In the genomic region with DNA sequence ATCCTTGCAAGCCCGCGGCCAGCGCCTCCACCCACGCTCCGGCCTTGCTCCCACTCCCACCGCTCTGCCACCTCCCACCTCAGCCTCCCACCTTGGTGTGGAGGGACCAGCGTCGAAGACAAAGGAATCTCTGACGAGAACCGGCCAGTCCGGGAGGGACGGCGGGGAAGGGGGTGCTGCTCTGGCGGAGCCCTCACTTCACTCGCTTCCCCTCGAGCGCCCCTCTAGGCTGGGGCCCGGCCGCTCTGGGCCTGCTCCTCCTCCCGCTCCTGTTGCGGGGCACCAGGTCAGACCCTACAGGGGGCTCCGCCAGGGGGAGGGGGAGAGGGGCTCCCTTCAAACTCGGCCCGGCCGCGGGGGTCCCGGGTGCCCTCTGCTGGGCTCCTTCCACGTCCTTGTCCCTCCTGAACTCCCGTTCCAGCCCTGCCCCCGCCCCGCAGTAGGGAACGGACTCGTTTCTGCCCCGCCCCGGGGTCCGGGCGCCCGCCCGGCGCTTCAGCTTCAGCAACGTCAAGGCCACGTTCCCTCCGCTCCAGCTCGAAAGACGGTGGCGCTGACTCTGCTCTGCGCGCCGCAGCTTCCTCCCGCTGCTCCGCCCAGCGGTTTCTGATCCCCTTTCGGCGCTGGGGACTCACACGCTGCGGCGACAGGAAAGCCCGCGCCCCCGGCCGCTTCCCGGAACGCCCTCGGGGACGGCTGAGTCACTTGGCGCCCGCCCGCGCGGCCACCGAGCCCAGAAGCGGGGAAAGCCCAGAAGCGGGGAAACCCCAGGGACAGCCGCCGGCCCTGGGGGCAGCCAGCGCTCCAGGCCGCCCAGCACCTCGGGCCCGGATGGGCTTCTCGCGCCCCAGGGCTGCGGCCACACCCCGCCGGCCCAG, we compare ENCODE assay signal across 8 cellular contexts. TPM values are rescaled to one million over a fixed set of nuclear protein-coding genes. Genes with fewer than 3 reads are reported as not detected.
DNase-seq lines count a peak whose midpoint lies in the region; ATAC-seq, FAIRE-seq and TF ChIP-seq lines count a peak whose summit lies in the region.

No MANE protein-coding gene starts in this region.

- TF ChIP-seq CTCF in adrenal gland (IDR thresholded peaks at IDR 0.05) (no peak), right atrium auricular region (IDR thresholded peaks at IDR 0.05) (peak in 1 of 2 donors; percentile 5), uterus (IDR thresholded peaks at IDR 0.05) (peak in 2 of 4 experiments; percentile 10 to 20)

- 1 to 2% (median 1%) methylated on average over 22 to 84 of the region's 84 CpGs for WGBS in adrenal gland, 4 donors

- H3K4me1 ChIP-seq in adrenal gland (replicated peaks in 1 of 2) (peaks cover 0 to 17% of the 10 kb centered on the region in 2 donors), right atrium auricular region (peaks cover 0 to 21% of the 10 kb centered on the region in 2 donors), uterus (no peaks in the 10 kb centered on the region)

- intact Hi-C loops in adrenal gland (cut with DNase I), result no loop called here
- intact Hi-C loops in uterus (cut with DNase I; ENCODE audit: low total_unique reads), result no loop called here

- peak; percentile 87 for ATAC-seq in HG02678 (IDR thresholded peaks at IDR 0.05; ENCODE audit: unreplicated experiment)

- no peaks in the 10 kb centered on the region for H3K36me3 ChIP-seq in adrenal gland (replicated peaks in 1 of 2)
- no peaks in the 10 kb centered on the region for H3K36me3 ChIP-seq in right atrium auricular region
- no peaks in the 10 kb centered on the region for H3K36me3 ChIP-seq in uterus

- H3K4me3 ChIP-seq in adrenal gland (peak overlapping the region; percentile 32 to 81 (median 34)), right atrium auricular region (peak overlapping the region; percentile 50 to 70), uterus (peak overlapping the region; percentile 56 to 60)

- TF ChIP-seq POLR2A in GM12891 (IDR thresholded peaks at IDR 0.05; ENCODE audit: low read depth, low read length) (peak; percentile 63), adrenal gland (IDR thresholded peaks at IDR 0.05) (peak; percentile 51 to 68), uterus (IDR thresholded peaks at IDR 0.05) (peak in 1 of 2 donors; percentile 52)

- FAIRE-seq in GM12891 (lab: Jason Lieb, UNC), result peak; percentile 98

- DNase-seq in GM12891 (ENCODE audit: insufficient read length, low spot score) (peak; percentile 78), NCI-H1105 treated with DMSO at 0.1 percent for 48 hours (lab: John Stamatoyannopoulos, UW) (peak; percentile 91), T follicular helper cell (ENCODE audit: low read depth) (peak; percentile 79), adrenal gland (peak; percentile 81 to 90 (median 89)), right atrium auricular region (ENCODE audit: low spot score) (peak; percentile 90), pulmonary artery endothelial cell (ENCODE audit: low read depth, low spot score) (peak; percentile 40), uterus (peak; percentile 73 to 76)

- H3K27ac ChIP-seq in adrenal gland, result peak overlapping the region; percentile 69 to 97 (median 84)
- peak overlapping the region; percentile 86 to 93 for H3K27ac ChIP-seq in right atrium auricular region
- H3K27ac ChIP-seq in uterus, result peak overlapping the region; percentile 91 to 93

- no peaks in the 10 kb centered on the region for H3K9me3 ChIP-seq in adrenal gland (replicated peaks in 1 of 3)
- H3K9me3 ChIP-seq in right atrium auricular region, result no peaks in the 10 kb centered on the region
- no peaks in the 10 kb centered on the region for H3K9me3 ChIP-seq in uterus

- H3K27me3 ChIP-seq in adrenal gland (no peaks in the 10 kb centered on the region), right atrium auricular region (no peaks in the 10 kb centered on the region), uterus (no peaks in the 10 kb centered on the region)

TF ChIP-seq in GM12891, 5 proteins besides CTCF, POLR2A, EP300 and RAD21:
- TF ChIP-seq PAX5 (IDR thresholded peaks at IDR 0.05; ENCODE audit: insufficient read depth, low read length, severe bottlenecking), result peak; percentile 57
- TF ChIP-seq POU2F2 (IDR thresholded peaks at IDR 0.05; ENCODE audit: low read depth, low read length), result 0 out of 2 replicates have a peak, but pooled peaks have one; percentile 31
- TF ChIP-seq SPI1 (IDR thresholded peaks at IDR 0.05; ENCODE audit: low read depth, low read length), result peak; percentile 94
- TF ChIP-seq TAF1 (IDR thresholded peaks at IDR 0.05; ENCODE audit: low read depth, low read length), result peak; percentile 69
- TF ChIP-seq POLR2AphosphoS5 (IDR thresholded peaks at IDR 0.05; ENCODE audit: low read depth, low read length), result peak; percentile 67; the same call in 1 of the 2 replicates

RNA-seq across cellular contexts. Expression of a gene that starts 28.6 kb away (rescaled TPM):
- polyA plus RNA-seq in GM12891 (2012; ENCODE audit: low read depth, missing spikeins), result 7.7 TPM
- 10 to 100 TPM in 5 of 8 donors, 1 to 10 TPM in 3; 5.9 to 21.8 (median 11.6) TPM for total RNA-seq in adrenal gland
- polyA plus RNA-seq in adrenal gland, result 1 to 10 TPM; 2.9 to 4.6 (median 4.3) TPM
- 10 to 100 TPM; 29.9 to 33.1 TPM for total RNA-seq in right atrium auricular region
- 24.0 and 26.0 TPM in 2 replicates for total RNA-seq in pulmonary artery endothelial cell
- total RNA-seq in uterus, result 10 to 100 TPM; 17.6 to 53.2 (median 29.4) TPM

Comparison
In these comparisons a context has a peak if more than half of its experiments do, and no peak if none do; other contexts are left out.
1. Peak in every context shown above with its lines: DNase-seq, ATAC-seq, H3K4me3 ChIP-seq and H3K27ac ChIP-seq.
2. DNase-seq: peak in every context shown above with its lines; median percentile 91 in NCI-H1105 treated with DMSO at 0.1 percent for 48 hours; 90 in right atrium auricular region; 89 in adrenal gland; 79 in T follicular helper cell; 78 in GM12891; 74 in uterus; 40 in pulmonary artery endothelial cell.